1 cellular context compared by ENCODE assay signal in genomic region chr19:12294308-12295158, GRCh38.
A peak's percentile ranks its signal among the peaks of the same experiment; 100 is the strongest.
TF ChIP-seq lines count a peak whose summit lies in the region.

Gene ZNF44 (minus strand): TSS chr19:12294883. CDS start chr19:12294694, 189 bp downstream.

TF ChIP-seq in K562, 482 proteins besides CTCF, POLR2A, EP300 and RAD21 (continued from another document):
- TF ChIP-seq ZBTB40 (IDR thresholded peaks at IDR 0.05) = peak; percentile 83
- no peak for TF ChIP-seq ZBTB40 (CRISPR knock-in tag; IDR thresholded peaks at IDR 0.05)
- 0 out of 2 replicates have a peak, but pooled peaks have one; percentile 30 for TF ChIP-seq FOSL1 (tag; conservative IDR thresholded peaks at IDR 0.05)
- TF ChIP-seq ZNF197 (CRISPR knock-in tag; IDR thresholded peaks at IDR 0.05; ENCODE audit: low read depth) = no peak
- TF ChIP-seq ZBTB11 (CRISPR knock-in tag; IDR thresholded peaks at IDR 0.05) = peak in 1 of 3 experiments; percentile 77; a peak in 2 of 6 replicates
- no peak for TF ChIP-seq YBX1 (IDR thresholded peaks at IDR 0.05)
- TF ChIP-seq SUPT5H (IDR thresholded peaks at IDR 0.05) = peak; percentile 57; the same call in 1 of the 2 replicates
- no peak for TF ChIP-seq ZNF134 (CRISPR knock-in tag; conservative IDR thresholded peaks at IDR 0.05)
- no peak for TF ChIP-seq C11orf30 (IDR thresholded peaks at IDR 0.05; ENCODE audit: low read depth)
- 0 out of 2 replicates have a peak, but pooled peaks have one; percentile 57 for TF ChIP-seq ERF (CRISPR knock-in tag; IDR thresholded peaks at IDR 0.05)
- peak; percentile 39; the same call in 1 of the 2 replicates for TF ChIP-seq L3MBTL2 (IDR thresholded peaks at IDR 0.05)
- TF ChIP-seq CHD2 (IDR thresholded peaks at IDR 0.05; ENCODE audit: low read depth, low read length) = peak; percentile 64
- peak; percentile 84 for TF ChIP-seq GABPA (tag; conservative IDR thresholded peaks at IDR 0.05; ENCODE audit: low read depth)
- 0 out of 2 replicates have a peak, but pooled peaks have one; percentile 63 for TF ChIP-seq GATAD2A (IDR thresholded peaks at IDR 0.05)
- no peak for TF ChIP-seq KDM4B (IDR thresholded peaks at IDR 0.05; ENCODE audit: borderline replicate concordance in 2 of 2, low read depth in 1 of 2)
- TF ChIP-seq PML (IDR thresholded peaks at IDR 0.05; ENCODE audit: low read length) = no peak; the same call in 1 of the 2 replicates
- peak; percentile 83 for TF ChIP-seq FOS (IDR thresholded peaks at IDR 0.05; ENCODE audit: extremely low read depth, insufficient read length)
- TF ChIP-seq POLR3G (IDR thresholded peaks at IDR 0.05; ENCODE audit: extremely low read depth, insufficient read length, insufficient replicate concordance) = no peak
- peak in 1 of 2 experiments; percentile 45; a peak in 1 of 4 replicates for TF ChIP-seq RCOR1 (IDR thresholded peaks at IDR 0.05; ENCODE audit: borderline replicate concordance in 1 of 2, low read depth in 2 of 2, low read length in 2 of 2)
- TF ChIP-seq ZNF277 (CRISPR knock-in tag; IDR thresholded peaks at IDR 0.05; ENCODE audit: borderline replicate concordance) = no peak
- no peak for TF ChIP-seq HDAC3 (IDR thresholded peaks at IDR 0.05; ENCODE audit: borderline replicate concordance, partially characterized antibody)
- peak; percentile 4; the same call in 1 of the 2 replicates for TF ChIP-seq CBX5 (IDR thresholded peaks at IDR 0.05; ENCODE audit: borderline replicate concordance, low read depth)
- no peak; the same call in 1 of the 2 replicates for TF ChIP-seq JUND (IDR thresholded peaks at IDR 0.05; ENCODE audit: borderline replicate concordance, low read depth, low read length)
- TF ChIP-seq JUND (tag; IDR thresholded peaks at IDR 0.05; ENCODE audit: borderline replicate concordance, low read depth, low read length) = no peak; the same call in 2 of the 3 replicates
- peak; percentile 86 for TF ChIP-seq RBM25 (IDR thresholded peaks at IDR 0.05; ENCODE audit: low read depth, low read length, severe bottlenecking)
- no peak for TF ChIP-seq CBX2 (IDR thresholded peaks at IDR 0.05; ENCODE audit: insufficient read depth, low read length, poor library complexity, severe bottlenecking)
- TF ChIP-seq NR2C2 (CRISPR knock-in tag; IDR thresholded peaks at IDR 0.05) = no peak
- peak; percentile 94 for TF ChIP-seq NR2C2 (tag; IDR thresholded peaks at IDR 0.05)
- TF ChIP-seq DLX4 (CRISPR knock-in tag; IDR thresholded peaks at IDR 0.05) = no peak
- TF ChIP-seq ELK3 (CRISPR knock-in tag; IDR thresholded peaks at IDR 0.05) = no peak
- no peak for TF ChIP-seq ZNF280B (CRISPR knock-in tag; IDR thresholded peaks at IDR 0.05)
- peak in 1 of 3 experiments; percentile 7 for TF ChIP-seq YY1 (IDR thresholded peaks at IDR 0.05; ENCODE audit: borderline replicate concordance in 1 of 3, control insufficient read depth in 1 of 3, extremely low read depth in 1 of 3, insufficient read depth in 3 of 3, insufficient read length in 1 of 3, insufficient replicate concordance in 2 of 3, low read depth in 1 of 3, low read length in 2 of 3)
- TF ChIP-seq ZNF212 (CRISPR knock-in tag; IDR thresholded peaks at IDR 0.05) = no peak
- peak; percentile 70 for TF ChIP-seq NEUROD1 (IDR thresholded peaks at IDR 0.05; ENCODE audit: borderline replicate concordance, low read depth, low read length, partially characterized antibody)
- TF ChIP-seq SPI1 (IDR thresholded peaks at IDR 0.05; ENCODE audit: borderline replicate concordance, low read depth, low read length) = peak; percentile 61; the same call in 1 of the 2 replicates
- no peak for TF ChIP-seq FOXJ3 (CRISPR knock-in tag; IDR thresholded peaks at IDR 0.05)
- no peak for TF ChIP-seq SNAPC5 (CRISPR knock-in tag; IDR thresholded peaks at IDR 0.05)
- TF ChIP-seq FOXK2 (conservative IDR thresholded peaks at IDR 0.05 in 1 of 2, IDR thresholded peaks at IDR 0.05 in 1 of 2; ENCODE audit: low read depth in 2 of 2) = 0 out of 4 replicates have a peak, but pooled peaks of 1 of the 2 experiments have one; percentile 23
- no peak for TF ChIP-seq GATA2 (CRISPR knock-in tag; IDR thresholded peaks at IDR 0.05)
- peak; percentile 99 for TF ChIP-seq PKNOX1 (IDR thresholded peaks at IDR 0.05)
- TF ChIP-seq ZNF143 (CRISPR knock-in tag; IDR thresholded peaks at IDR 0.05) = no peak
